Comparison of ENCODE assay signal across 8 cellular contexts in the genomic region with DNA sequence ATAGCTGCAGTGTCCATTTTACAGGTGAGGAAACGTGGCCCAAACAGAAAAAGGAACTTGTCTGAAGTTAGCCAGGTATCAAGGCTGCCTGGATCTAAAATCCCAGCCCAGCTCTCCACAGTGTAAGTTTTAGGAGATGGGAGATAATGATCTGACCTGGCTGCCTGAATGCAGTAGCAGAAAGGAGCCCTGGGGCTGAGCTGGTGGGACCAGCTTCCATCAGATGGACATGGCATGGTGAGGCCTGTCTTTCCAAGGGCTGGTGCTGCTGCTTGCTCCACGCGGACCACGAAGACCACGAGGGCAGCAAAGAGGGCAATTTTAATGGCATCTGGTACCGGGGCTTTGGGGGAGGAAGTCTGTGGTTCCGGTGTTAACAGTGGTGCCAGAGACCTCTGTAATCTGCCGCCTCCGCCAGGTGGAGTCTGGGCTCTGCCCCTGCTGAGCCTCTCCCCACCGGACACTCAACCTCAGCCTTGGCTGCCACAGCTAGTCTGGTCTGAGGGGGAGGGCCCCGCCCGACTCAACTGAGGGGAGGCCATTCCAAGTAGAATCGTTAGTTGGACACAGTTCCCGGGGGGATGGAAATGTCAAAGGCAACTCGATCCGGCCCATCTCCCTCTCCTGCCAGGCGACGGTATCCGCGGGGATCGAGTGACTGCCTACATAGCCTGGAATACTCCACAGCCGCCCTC. TPM values are rescaled to one million over a fixed set of nuclear protein-coding genes. Genes with fewer than 3 reads are reported as not detected.
A peak's percentile ranks its signal among the peaks of the same experiment; 100 is the strongest.
DNase-seq lines count a peak whose midpoint lies in the region; ATAC-seq and TF ChIP-seq lines count a peak whose summit lies in the region.

No MANE protein-coding gene starts in this region.

- H3K9me3 Mint-ChIP-seq in naive B cell, result peaks cover 0 to 2% (median 0%) of the 10 kb centered on the region in 7 donors

- DNase-seq in AG09309 (ENCODE audit: low read depth) (no peak), NCI-H2196 (lab: John Stamatoyannopoulos, UW; ENCODE audit: unreplicated experiment) (peak; percentile 63), fibroblast of pulmonary artery (ENCODE audit: low read depth) (peak; percentile 18), naive B cell (peak; percentile 56), ureter (ENCODE audit: low spot score) (peak; percentile 66)
- DNase-seq in activated T-cell treated with anti-CD3 and anti-CD28 coated beads, Interleukin-2, amount 50 U/mL, for 1 hour, result peak; percentile 63

- H3K27ac Mint-ChIP-seq in naive B cell, result peak overlapping the region in 3 of 6 donors; percentile 22 to 88 (median 57)

- peaks cover 0 to 14% (median 4%) of the 10 kb centered on the region in 3 donors for H3K27me3 Mint-ChIP-seq in naive B cell

- ATAC-seq in GM18909 (IDR thresholded peaks at IDR 0.05; ENCODE audit: poor library complexity, unreplicated experiment), result peak; percentile 29
- peak; percentile 35 to 48 for ATAC-seq in naive B cell (ENCODE audit: low read depth in 2 of 2)
- ATAC-seq in GM19467 (IDR thresholded peaks at IDR 0.05; ENCODE audit: unreplicated experiment), result no peak

- H3K4me3 ChIP-seq in AG09309 (ENCODE audit: control insufficient read depth, low read depth, low read length) (peak overlapping the region; percentile 59), fibroblast of pulmonary artery (replicated peaks; ENCODE audit: low read depth, low read length) (peak overlapping the region; percentile 64)

- H3K36me3 Mint-ChIP-seq in naive B cell, result no peaks in the 10 kb centered on the region

- H3K4me1 Mint-ChIP-seq in naive B cell, result peaks cover 31 to 39% (median 31%) of the 10 kb centered on the region in 3 donors

- no peak for TF ChIP-seq CTCF in AG09309 (IDR thresholded peaks at IDR 0.05; ENCODE audit: control insufficient read depth, insufficient read depth, low read depth, low read length, missing control alignments)
- no peak for TF ChIP-seq CTCF in fibroblast of pulmonary artery (IDR thresholded peaks at IDR 0.05; ENCODE audit: low read length, missing control alignments)

- peak overlapping the region; percentile 83 to 97 (median 93) for H3K4me3 Mint-ChIP-seq in naive B cell

RNA-seq across cellular contexts. Expression of a gene that starts 0.7 kb away (rescaled TPM):
- under 1 TPM in 2 of 6 donors, not detected in 4; 0.08 to 0.25 TPM for polyA plus RNA-seq in naive B cell (ENCODE audit: low read depth in 6 of 6)
- total RNA-seq in ureter, result 8.1 TPM

RNA-seq across cellular contexts. Expression of a gene that starts 46.7 kb away (rescaled TPM):
- polyA plus RNA-seq in naive B cell (ENCODE audit: low read depth in 6 of 6), result 10 to 100 TPM in 5 of 6 donors, 1 to 10 TPM in 1; 8.6 to 37.0 (median 20.0) TPM
- 18.7 TPM for total RNA-seq in ureter

RNA-seq across cellular contexts. Expression of a gene that starts 47.0 kb away (rescaled TPM):
- polyA plus RNA-seq in naive B cell (ENCODE audit: low read depth in 6 of 6), result under 1 TPM in 5 of 6 donors, not detected in 1; 0.07 to 0.21 (median 0.12) TPM
- total RNA-seq in ureter, result 0.94 TPM
